Comparison of ENCODE assay signal across 9 cellular contexts in the genomic region with DNA sequence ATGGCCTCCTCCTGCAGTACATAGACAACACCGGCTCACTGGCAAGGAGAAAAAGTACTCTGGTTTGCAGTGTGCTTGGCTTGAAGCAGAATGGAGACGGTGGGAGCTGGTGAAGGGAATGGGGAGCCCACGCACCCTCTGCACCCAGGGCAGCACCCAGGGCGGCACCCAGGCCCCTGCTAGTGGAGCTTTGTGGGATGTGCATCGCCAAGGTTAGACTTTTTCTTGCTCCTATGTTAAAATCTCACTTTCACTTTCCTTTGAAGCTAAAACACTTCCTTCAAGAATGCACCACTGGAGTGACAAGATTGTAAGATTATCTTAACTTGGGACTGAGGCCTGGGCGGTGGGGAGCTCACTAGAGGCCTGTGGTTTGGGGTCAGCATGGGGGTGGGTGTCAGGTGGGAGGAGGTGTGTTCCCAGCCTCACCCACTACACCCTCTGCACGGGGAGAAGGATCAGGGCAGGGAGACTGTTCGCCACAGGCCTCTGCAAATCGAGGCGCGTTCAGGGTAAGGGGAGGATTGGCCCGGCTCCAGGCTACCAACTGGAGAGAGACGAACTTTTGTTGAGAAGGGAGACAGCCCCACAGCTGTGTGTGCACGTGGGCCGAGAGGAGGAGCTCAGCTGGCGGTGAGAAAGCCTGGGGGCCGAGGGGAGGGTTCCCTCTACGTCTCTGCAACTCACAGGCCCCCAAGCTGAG.
A peak's percentile ranks its signal among the peaks of the same experiment; 100 is the strongest.
DNase-seq lines count a peak whose midpoint lies in the region; ATAC-seq and TF ChIP-seq lines count a peak whose summit lies in the region.
"Had no signal": no experiment of that assay in that cellular context is flagged by ENCODE, and none has a peak within 500 bp of the region (broad histone marks: within the 10 kb centered on the region; RNA-seq: fewer than 3 reads in every experiment).

No MANE protein-coding gene starts in this region.

- peak overlapping the region; percentile 69 for H3K27ac ChIP-seq in A673 (ENCODE audit: low read depth, low read length, poor library complexity, severe bottlenecking)

- H3K27ac Mint-ChIP-seq in neural crest cell (ENCODE audit: unreplicated experiment), result peak overlapping the region; percentile 71

- peak; percentile 64 for DNase-seq in A673 (ENCODE audit: low spot score)
- DNase-seq in NCI-H1105 (lab: John Stamatoyannopoulos, UW), result peak; percentile 83
- DNase-seq in activated T-helper 1 cell treated with Interleukin-2 at 50 U/mL for 16 hours (ENCODE audit: low read depth), result peak; percentile 2
- DNase-seq in neural crest cell (ENCODE audit: low read depth, low spot score), result no peak
- no peak for DNase-seq in NCI-H146 (lab: John Stamatoyannopoulos, UW)
- DNase-seq in putamen (ENCODE audit: low spot score), result no peak

- no peak overlapping the region for H3K4me3 ChIP-seq in A673 (ENCODE audit: low read depth, low read length, poor library complexity, severe bottlenecking)

- H3K9me3 Mint-ChIP-seq in neural crest cell, result no peaks in the 10 kb centered on the region

- POLR2A ChIA-PET in A673 (lab: Charles Lee; ENCODE audit: low non-redundant PET), result no interaction called here

- CTCF ChIA-PET in A673 (lab: Charles Lee), result no interaction called here

- peaks cover 37% of the 10 kb centered on the region for H3K4me1 Mint-ChIP-seq in neural crest cell

- H3K4me1 ChIP-seq in A673 (ENCODE audit: insufficient read depth, low read length, poor library complexity, severe bottlenecking), result peaks cover 29% of the 10 kb centered on the region

- ATAC-seq in GM19397 (IDR thresholded peaks at IDR 0.05; ENCODE audit: unreplicated experiment) (peak; percentile 71), HG02840 (IDR thresholded peaks at IDR 0.05; ENCODE audit: low FRiP score, unreplicated experiment) (no peak)
- ATAC-seq: left colon had no signal

- H3K36me3 Mint-ChIP-seq in neural crest cell (ENCODE audit: low read depth), result no peaks in the 10 kb centered on the region

- no peaks in the 10 kb centered on the region for H3K27me3 Mint-ChIP-seq in neural crest cell (ENCODE audit: low read depth)

- H3K4me3 Mint-ChIP-seq in neural crest cell, result peak overlapping the region; percentile 20

- no TSS peak for BruUV-seq in A673 (replicated peaks; lab: Mats Ljungman, UMichigan)

- no peaks in the 10 kb centered on the region for H3K36me3 ChIP-seq in A673 (ENCODE audit: insufficient read depth, low read length, poor library complexity, severe bottlenecking)

- intact Hi-C loops in A673 (cut with micrococcal nuclease; ENCODE audit: unreplicated experiment), result no loop called here

- no peaks in the 10 kb centered on the region for H3K27me3 ChIP-seq in A673 (replicated peaks; ENCODE audit: insufficient read depth, low read depth, low read length, poor library complexity)

- TF ChIP-seq CTCF in A673 (conservative IDR thresholded peaks at IDR 0.05; ENCODE audit: low read depth, low read length) (no peak), neural crest cell (conservative IDR thresholded peaks at IDR 0.05) (no peak)

- no peaks in the 10 kb centered on the region for H3K9me3 ChIP-seq in A673 (ENCODE audit: low read depth, low read length, poor library complexity, severe bottlenecking)

Comparison
In these comparisons a context has a peak if more than half of its experiments do, and no peak if none do; other contexts are left out.
1. DNase-seq: peak in A673 (single experiment), NCI-H1105 (single experiment) and activated T-helper 1 cell treated with Interleukin-2 at 50 U/mL for 16 hours (single experiment); none in neural crest cell (single experiment), NCI-H146 (single experiment) and putamen (single experiment).